In the genomic region with DNA sequence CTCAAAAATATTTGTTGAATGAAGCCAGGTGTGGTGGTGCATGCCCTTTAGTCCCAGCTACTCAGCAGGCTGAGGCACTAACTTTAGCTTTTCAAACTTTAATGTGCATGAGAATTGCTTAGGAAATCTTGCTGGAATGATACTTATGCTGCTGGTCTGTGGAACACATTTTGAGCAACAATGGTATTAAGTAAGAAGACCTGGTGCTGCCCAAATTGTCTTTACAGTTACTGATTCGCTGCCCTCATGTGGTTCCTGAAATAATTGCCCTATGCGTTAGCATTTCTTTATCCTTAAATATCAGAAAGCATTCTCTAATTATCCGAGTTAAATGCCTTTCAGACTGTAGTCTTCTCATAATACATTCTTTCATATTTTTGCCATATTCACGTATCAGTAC, we compare ENCODE assay signal across 8 cellular contexts.
A peak's percentile ranks its signal among the peaks of the same experiment; 100 is the strongest.
DNase-seq lines count a peak whose midpoint lies in the region; ATAC-seq and TF ChIP-seq lines count a peak whose summit lies in the region.

No MANE protein-coding gene starts in this region.

- no peaks in the 10 kb centered on the region for H3K9me3 ChIP-seq in BE2C

- no peak overlapping the region for H3K4me3 ChIP-seq in choroid plexus epithelial cell (ENCODE audit: low read depth, low read length)
- no peak overlapping the region for H3K4me3 ChIP-seq in BE2C (ENCODE audit: low read depth, low read length)

- H3K36me3 ChIP-seq in BE2C, result no peaks in the 10 kb centered on the region

- no peaks in the 10 kb centered on the region for H3K4me1 ChIP-seq in BE2C

- DNase-seq in GM03348 (ENCODE audit: low spot score) (peak; percentile 12), NCI-H2029 treated with DMSO at 0.1 percent for 48 hours (lab: John Stamatoyannopoulos, UW) (peak; percentile 75), choroid plexus epithelial cell (ENCODE audit: low read depth) (peak; percentile 85), myocyte (ENCODE audit: low read depth) (peak; percentile 47), EL (no peak), BE2C (no peak), superior temporal gyrus (ENCODE audit: extremely low spot score) (no peak)

- TF ChIP-seq CTCF in choroid plexus epithelial cell (conservative IDR thresholded peaks at IDR 0.05; ENCODE audit: low read depth, low read length) (peak; percentile 56), BE2C (IDR thresholded peaks at IDR 0.05; ENCODE audit: low read depth, low read length) (no peak)

- H3K27me3 ChIP-seq in BE2C, result no peaks in the 10 kb centered on the region

- ATAC-seq in HG02970 (IDR thresholded peaks at IDR 0.05; ENCODE audit: low FRiP score, unreplicated experiment), result no peak

Comparison
In these comparisons a context has a peak if more than half of its experiments do, and no peak if none do; other contexts are left out.
1. DNase-seq: peak in GM03348 (single experiment), NCI-H2029 treated with DMSO at 0.1 percent for 48 hours (single experiment), choroid plexus epithelial cell (single experiment) and myocyte (single experiment); none in EL (single experiment), BE2C (single experiment) and superior temporal gyrus (single experiment).